ENCODE assay signal across 8 cellular contexts in the genomic region with DNA sequence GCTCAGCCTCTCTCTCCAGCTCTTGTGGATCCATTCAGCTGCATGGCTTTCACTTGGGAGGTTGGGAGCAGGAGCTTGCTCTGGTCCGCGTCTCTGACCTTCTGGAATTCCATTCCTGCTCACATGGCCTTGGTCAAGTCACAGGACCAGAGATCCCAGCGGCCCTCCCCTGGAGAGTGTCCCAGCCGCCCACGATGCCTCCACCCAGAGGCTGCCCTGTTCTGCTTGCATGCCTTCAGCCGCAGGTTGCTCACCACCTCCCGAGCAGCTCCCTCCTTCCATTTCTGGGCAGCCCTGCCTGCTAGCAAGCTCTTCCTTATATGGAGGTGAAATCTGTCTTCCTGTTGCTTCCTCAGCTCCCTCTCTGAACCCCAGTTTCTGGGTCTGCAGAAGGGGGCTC. TPM values are rescaled to one million over a fixed set of nuclear protein-coding genes. Genes with fewer than 3 reads are reported as not detected.
DNase-seq lines count a peak whose midpoint lies in the region; ATAC-seq lines count a peak whose summit lies in the region.

No MANE protein-coding gene starts in this region.

- ATAC-seq in left cardiac atrium (peak; percentile 58 to 62), HG03097 (IDR thresholded peaks at IDR 0.05; ENCODE audit: low FRiP score, unreplicated experiment) (no peak), HG03196 (IDR thresholded peaks at IDR 0.05; ENCODE audit: unreplicated experiment) (no peak), GM19463 (IDR thresholded peaks at IDR 0.05; ENCODE audit: unreplicated experiment) (no peak)

- DNase-seq in Caki2 (ENCODE audit: low read depth) (peak; percentile 79), amniotic epithelial cell (ENCODE audit: low read depth) (peak; percentile 90), left cardiac atrium (peak; percentile 65), renal cortical epithelial cell (ENCODE audit: low read depth) (peak; percentile 96), NCI-H345 treated with DMSO at 0.1 percent for 48 hours (lab: John Stamatoyannopoulos, UW; ENCODE audit: unreplicated experiment) (no peak)

- in situ Hi-C loops in Caki2 (cut with HindIII; ENCODE audit: low pct_unique_long_range_greater_than_20kb, low sequenced_read_pairs), result no loop called here

- intact Hi-C loops in left cardiac atrium (cut with DNase I), result no loop called here

RNA-seq across cellular contexts. Expression of gene RAI1, which starts 32.6 kb away (rescaled TPM):
- total RNA-seq in Caki2 (2014; rRNA removed; shearing (Covaris generic); ENCODE audit: low replicate concordance), result 7.6 and 14.8 TPM in 2 replicates
- total RNA-seq in left cardiac atrium (10 to 100 TPM; 22.4 to 32.3 TPM), renal cortical epithelial cell (9.9 and 25.1 TPM in 2 replicates)

Comparison
In these comparisons a context has a peak if more than half of its experiments do, and no peak if none do; other contexts are left out.
1. ATAC-seq: peak in left cardiac atrium (2 of 2); none in HG03097 (single experiment), HG03196 (single experiment) and GM19463 (single experiment).